8 cellular contexts compared by ENCODE assay signal in the genomic region with DNA sequence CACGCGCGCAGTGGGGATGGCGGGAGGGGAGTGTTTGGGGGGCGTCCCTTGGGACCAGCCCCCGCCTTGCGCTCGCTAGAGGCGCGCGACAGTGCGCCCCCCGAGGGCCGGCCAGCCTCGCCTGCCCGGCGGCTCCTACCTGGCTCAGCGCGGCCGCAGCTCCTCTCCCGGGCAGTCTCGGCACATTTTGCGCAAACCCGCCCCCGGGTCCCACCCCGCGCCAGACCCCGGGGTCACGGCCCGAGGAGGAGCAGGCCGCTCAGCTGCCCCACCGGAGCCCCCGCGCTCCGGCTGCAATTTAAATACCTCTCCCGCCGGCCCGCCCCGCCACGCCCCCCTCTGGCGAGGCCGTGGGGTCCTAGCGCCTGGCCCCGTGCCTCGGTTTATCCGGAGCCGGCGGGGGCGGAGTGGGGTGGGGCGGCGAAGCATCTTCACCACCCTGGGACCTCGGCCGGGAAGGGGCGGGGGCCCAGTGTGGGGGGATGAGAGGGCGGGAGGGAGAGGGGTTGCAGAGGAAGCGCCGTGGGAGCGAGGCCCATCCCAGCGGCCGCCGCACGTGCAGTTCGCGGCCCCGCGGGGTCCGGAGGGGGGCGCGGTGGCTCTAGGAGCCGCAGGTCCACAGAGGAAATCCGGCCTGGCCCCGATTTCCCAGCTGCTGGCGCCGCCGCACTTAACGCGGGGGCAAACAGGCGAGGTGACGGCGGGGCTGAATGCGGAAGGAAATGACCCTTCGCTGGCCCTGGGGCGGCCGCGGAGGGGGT. TPM values are rescaled to one million over a fixed set of nuclear protein-coding genes. Genes with fewer than 3 reads are reported as not detected.
DNase-seq lines count a peak whose midpoint lies in the region; ATAC-seq and TF ChIP-seq lines count a peak whose summit lies in the region.

A gene with protein sequence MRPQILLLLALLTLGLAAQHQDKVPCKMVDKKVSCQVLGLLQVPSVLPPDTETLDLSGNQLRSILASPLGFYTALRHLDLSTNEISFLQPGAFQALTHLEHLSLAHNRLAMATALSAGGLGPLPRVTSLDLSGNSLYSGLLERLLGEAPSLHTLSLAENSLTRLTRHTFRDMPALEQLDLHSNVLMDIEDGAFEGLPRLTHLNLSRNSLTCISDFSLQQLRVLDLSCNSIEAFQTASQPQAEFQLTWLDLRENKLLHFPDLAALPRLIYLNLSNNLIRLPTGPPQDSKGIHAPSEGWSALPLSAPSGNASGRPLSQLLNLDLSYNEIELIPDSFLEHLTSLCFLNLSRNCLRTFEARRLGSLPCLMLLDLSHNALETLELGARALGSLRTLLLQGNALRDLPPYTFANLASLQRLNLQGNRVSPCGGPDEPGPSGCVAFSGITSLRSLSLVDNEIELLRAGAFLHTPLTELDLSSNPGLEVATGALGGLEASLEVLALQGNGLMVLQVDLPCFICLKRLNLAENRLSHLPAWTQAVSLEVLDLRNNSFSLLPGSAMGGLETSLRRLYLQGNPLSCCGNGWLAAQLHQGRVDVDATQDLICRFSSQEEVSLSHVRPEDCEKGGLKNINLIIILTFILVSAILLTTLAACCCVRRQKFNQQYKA (minus strand): TSS at position 273 of the 761 bp plus-strand sequence. CDS start 4,793 bp downstream, outside the sequence.

- peaks cover 2% of the 10 kb centered on the region for H3K27me3 ChIP-seq in endocrine pancreas (ENCODE audit: control insufficient read depth, insufficient read depth, low read length)
- H3K27me3 ChIP-seq in mucosa of rectum (ENCODE audit: control insufficient read depth in 2 of 2, insufficient read depth in 2 of 2, low read length in 2 of 2): no peaks in the 10 kb centered on the region
- peaks cover 0 to 8% (median 4%) of the 10 kb centered on the region in 4 donors for H3K27me3 ChIP-seq in upper lobe of left lung

- no peaks in the 10 kb centered on the region for H3K36me3 ChIP-seq in endocrine pancreas (ENCODE audit: control insufficient read depth, insufficient read depth, low read length)
- H3K36me3 ChIP-seq in mucosa of rectum (ENCODE audit: control insufficient read depth in 2 of 2, insufficient read depth in 2 of 2, low read length in 2 of 2): no peaks in the 10 kb centered on the region
- peaks cover 0 to 1% (median 0%) of the 10 kb centered on the region in 4 donors for H3K36me3 ChIP-seq in upper lobe of left lung

- H3K9ac ChIP-seq in endocrine pancreas (ENCODE audit: control insufficient read depth, insufficient read depth, low read length) (no peak within 1 kb of the TSS), mucosa of rectum (ENCODE audit: low read depth in 1 of 2, low read length in 2 of 2) (peak within 1 kb of the TSS; percentile 28 to 45)

- H3K4me1 ChIP-seq in endocrine pancreas (ENCODE audit: control insufficient read depth, insufficient read depth, low read length): no peaks in the 10 kb centered on the region
- H3K4me1 ChIP-seq in mucosa of rectum (ENCODE audit: control insufficient read depth in 2 of 2, insufficient read depth in 2 of 2, low read length in 2 of 2): peaks cover 4 to 16% of the 10 kb centered on the region in 2 donors
- peaks cover 27 to 46% (median 36%) of the 10 kb centered on the region in 4 donors for H3K4me1 ChIP-seq in upper lobe of left lung

- peak; percentile 22 for DNase-seq in NCI-H82 (lab: John Stamatoyannopoulos, UW)
- DNase-seq in NCI-H82 treated with DMSO at 0.1 percent for 48 hours (lab: John Stamatoyannopoulos, UW; ENCODE audit: unreplicated experiment): no peak
- peak; percentile 56 to 92 for DNase-seq in upper lobe of left lung

- peak in 1 of 4 donors; percentile 52 for TF ChIP-seq POLR2A in upper lobe of left lung (IDR thresholded peaks at IDR 0.05)

- H3K4me3 ChIP-seq in WI38 (ENCODE audit: low read depth, low read length) (peak within 1 kb of the TSS; percentile 46), endocrine pancreas (ENCODE audit: control insufficient read depth, insufficient read depth, low read length) (peak within 1 kb of the TSS; percentile 1), mucosa of rectum (ENCODE audit: low read length in 2 of 2) (peak within 1 kb of the TSS; percentile 56 to 70), upper lobe of left lung (peak within 1 kb of the TSS; percentile 53 to 62 (median 60))

- peak; percentile 53 to 55 for ATAC-seq in upper lobe of left lung (ENCODE audit: low FRiP score in 2 of 2)
- no peak for ATAC-seq in GM19328 (IDR thresholded peaks at IDR 0.05; ENCODE audit: unreplicated experiment)
- no peak for ATAC-seq in HG02678 (IDR thresholded peaks at IDR 0.05; ENCODE audit: unreplicated experiment)

- H3K9me3 ChIP-seq in endocrine pancreas (ENCODE audit: control insufficient read depth, low read length) (no peaks in the 10 kb centered on the region), mucosa of rectum (ENCODE audit: control insufficient read depth in 2 of 2, low read length in 2 of 2) (no peaks in the 10 kb centered on the region), upper lobe of left lung (no peaks in the 10 kb centered on the region)

- TF ChIP-seq EP300 in upper lobe of left lung (IDR thresholded peaks at IDR 0.05): peak in 3 of 4 donors; percentile 46 to 83 (median 81)

- WGBS in upper lobe of left lung, 2 donors: 0 to 1% methylated on average over 11 to 28 of the region's 85 CpGs

- H3K27ac ChIP-seq in mucosa of rectum (ENCODE audit: low read depth in 2 of 2, low read length in 2 of 2) (peak within 1 kb of the TSS; percentile 45 to 61), upper lobe of left lung (peak within 1 kb of the TSS; percentile 82 to 91 (median 86))

- TF ChIP-seq CTCF in WI38 (IDR thresholded peaks at IDR 0.05; ENCODE audit: low read depth, low read length) (no peak), upper lobe of left lung (IDR thresholded peaks at IDR 0.05) (peak in 2 of 6 experiments; percentile 11 to 14)

RNA-seq across cellular contexts. Expression of the gene that starts here (rescaled TPM):
- total RNA-seq in upper lobe of left lung: 100 to 1,000 TPM in 1 of 6 donors, 10 to 100 TPM in 5; 41.3 to 118 (median 60.3) TPM

Comparison
In these comparisons a context has a peak if more than half of its experiments do, and no peak if none do; other contexts are left out.
1. H3K4me3 ChIP-seq: peak in every context shown above with its lines; median percentile 63 in mucosa of rectum; 60 in upper lobe of left lung; 46 in WI38; 1 in endocrine pancreas.
2. ATAC-seq: peak in upper lobe of left lung (2 of 2); none in GM19328 (single experiment) and HG02678 (single experiment).